Comparison of ENCODE assay signal across 8 cellular contexts in the genomic region with DNA sequence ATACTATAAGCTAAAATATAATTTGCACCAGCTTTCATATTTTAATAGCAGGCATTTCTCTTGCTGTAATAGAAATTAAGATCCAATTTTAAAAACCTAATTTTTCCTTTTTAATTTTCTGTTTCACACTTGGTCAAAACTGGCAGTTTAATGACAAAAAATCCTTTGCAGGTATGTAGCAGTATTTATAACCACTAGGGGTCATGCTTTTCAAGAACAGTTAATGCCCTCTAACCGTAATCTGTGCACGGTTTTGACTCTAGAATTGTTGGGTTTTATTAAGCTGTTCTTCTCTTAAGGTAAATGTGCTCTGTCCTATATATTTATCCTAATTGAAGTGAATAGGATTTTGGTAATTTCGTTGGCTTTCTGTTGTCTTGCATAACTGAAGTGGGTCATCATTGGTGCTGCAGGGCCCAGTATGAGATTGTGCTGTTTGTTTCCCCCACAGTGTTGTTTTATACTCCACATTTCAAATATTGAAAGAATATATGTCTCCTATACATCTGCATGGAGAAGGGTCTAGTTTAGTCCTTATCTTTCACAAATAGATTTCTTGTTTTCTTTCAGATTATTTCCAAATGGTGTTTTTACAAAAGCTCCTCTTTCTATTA.
DNase-seq lines count a peak whose midpoint lies in the region; ATAC-seq, FAIRE-seq and TF ChIP-seq lines count a peak whose summit lies in the region.

No MANE protein-coding gene starts in this region.

- H3K27me3 ChIP-seq in psoas muscle (ENCODE audit: insufficient read depth in 3 of 3, low read length in 2 of 3): no peaks in the 10 kb centered on the region

- H3K36me3 ChIP-seq in psoas muscle (ENCODE audit: insufficient read depth in 1 of 2, low read depth in 1 of 2): peaks cover 0 to 4% of the 10 kb centered on the region in 2 donors

- 9 to 16% (median 11%) methylated on average over 3 of the region's 3 CpGs for WGBS in psoas muscle, 3 donors

- no peak overlapping the region for H3K27ac ChIP-seq in psoas muscle

- no peaks in the 10 kb centered on the region for H3K9me3 ChIP-seq in psoas muscle

- intact Hi-C loops in psoas muscle (cut with DNase I): loop anchor here in 1 of 2 donors (5.0 kb wide), 2 partner anchors 179 to 494 kb away; a partner anchor contains a TSS

- peak; percentile 56 for ATAC-seq in HG03354 (IDR thresholded peaks at IDR 0.05; ENCODE audit: poor library complexity, severe bottlenecking, unreplicated experiment)
- peak; percentile 47 to 78 (median 56) for ATAC-seq in psoas muscle
- ATAC-seq in GM18502 (IDR thresholded peaks at IDR 0.05; ENCODE audit: poor library complexity, unreplicated experiment): no peak
- no peak for ATAC-seq in GM21367 (IDR thresholded peaks at IDR 0.05; ENCODE audit: unreplicated experiment)

- TF ChIP-seq CTCF in D721Med (IDR thresholded peaks at IDR 0.05; ENCODE audit: insufficient read depth, missing control alignments) (peak; percentile 71), psoas muscle (IDR thresholded peaks at IDR 0.05) (peak; percentile 77)

- H3K4me1 ChIP-seq in psoas muscle: peaks cover 4% of the 10 kb centered on the region

- DNase-seq in D721Med (ENCODE audit: insufficient read length, low spot score) (no peak), SKM-1 treated with dmso at 0.1 percent for 144 hours (lab: John Stamatoyannopoulos, UW; ENCODE audit: unreplicated experiment) (peak; percentile 26), frontal cortex (ENCODE audit: low spot score in 2 of 2) (peak in 1 of 2 donors; percentile 20), psoas muscle (no peak)
- DNase-seq in activated T-cell treated with anti-CD3 and anti-CD28 coated beads, Interleukin-2, amount 50 U/mL, for 1 hour: no peak

- no peak overlapping the region for H3K4me3 ChIP-seq in psoas muscle

- FAIRE-seq in D721Med (lab: Jason Lieb, UNC): peak; percentile 92
- FAIRE-seq in frontal cortex (lab: Jason Lieb, UNC): peak; percentile 55

Comparison
In these comparisons a context has a peak if more than half of its experiments do, and no peak if none do; other contexts are left out.
1. ATAC-seq: peak in HG03354 (single experiment) and psoas muscle (4 of 4); none in GM18502 (single experiment) and GM21367 (single experiment).